9 cellular contexts compared by ENCODE assay signal in the genomic region with DNA sequence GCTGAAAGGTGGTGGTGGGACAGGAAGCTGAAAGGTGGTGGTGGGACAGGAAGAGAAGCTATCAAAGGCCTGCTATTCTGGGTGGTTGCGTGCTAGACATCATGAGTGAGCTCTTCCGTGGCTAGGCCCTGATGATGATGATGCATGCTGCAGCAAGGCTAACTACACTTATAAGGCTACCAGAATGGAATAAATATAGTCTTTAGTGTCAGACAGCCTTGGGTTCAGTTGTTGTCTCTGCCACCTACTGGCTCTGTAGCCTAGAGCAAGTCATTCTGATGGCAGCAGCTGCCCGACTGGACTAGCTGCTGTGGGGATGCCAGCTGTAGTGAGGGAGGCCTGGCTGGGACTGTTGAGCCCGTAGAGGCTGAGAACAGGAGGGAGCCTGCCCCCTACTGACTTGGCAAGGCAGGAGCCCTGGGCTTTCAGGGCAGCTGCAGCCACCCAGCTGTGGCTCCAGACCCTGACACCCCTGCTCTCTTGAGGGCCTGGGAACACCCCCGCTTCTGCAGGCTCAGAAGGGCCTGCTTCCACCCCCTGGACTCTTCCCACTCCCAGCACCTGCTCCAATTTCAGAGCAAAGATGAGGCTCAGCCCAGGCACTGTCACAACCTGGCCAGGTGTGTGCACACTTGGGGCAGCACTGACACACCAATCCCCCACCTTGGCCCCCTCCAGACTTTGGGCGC. TPM values are rescaled to one million over a fixed set of nuclear protein-coding genes. Genes with fewer than 3 reads are reported as not detected.
DNase-seq lines count a peak whose midpoint lies in the region; ATAC-seq, FAIRE-seq and TF ChIP-seq lines count a peak whose summit lies in the region.
"Had no signal": no experiment of that assay in that cellular context is flagged by ENCODE, and none has a peak within 500 bp of the region (broad histone marks: within the 10 kb centered on the region; RNA-seq: fewer than 3 reads in every experiment).

No MANE protein-coding gene starts in this region.

- no peaks in the 10 kb centered on the region for H3K9me3 ChIP-seq in breast epithelium
- no peaks in the 10 kb centered on the region for H3K9me3 ChIP-seq in mesenchymal stem cell (ENCODE audit: control insufficient read depth, low read length)

- no peak overlapping the region for H3K27ac Mint-ChIP-seq in MCF 10A (ENCODE audit: low read depth, unreplicated experiment)

- H3K4me1 ChIP-seq in breast epithelium (no peaks in the 10 kb centered on the region), mesenchymal stem cell (ENCODE audit: control insufficient read depth, insufficient read depth, low read depth, low read length) (peaks cover 6% of the 10 kb centered on the region)

- H3K27ac ChIP-seq in breast epithelium = no peak overlapping the region
- H3K27ac ChIP-seq in mesenchymal stem cell (ENCODE audit: low read length, poor library complexity, severe bottlenecking) = no peak overlapping the region

- H3K27me3 Mint-ChIP-seq in MCF 10A (ENCODE audit: insufficient read depth, unreplicated experiment) = no peaks in the 10 kb centered on the region

- peaks cover 24% of the 10 kb centered on the region for H3K4me1 Mint-ChIP-seq in MCF 10A (ENCODE audit: insufficient read depth, unreplicated experiment)

- TF ChIP-seq CTCF in MCF 10A (IDR thresholded peaks at IDR 0.05; ENCODE audit: unreplicated experiment) = peak; percentile 8
- TF ChIP-seq CTCF in breast epithelium (IDR thresholded peaks at IDR 0.05) = no peak
- TF ChIP-seq CTCF in D721Med (IDR thresholded peaks at IDR 0.05; ENCODE audit: insufficient read depth, missing control alignments) = no peak

- no peaks in the 10 kb centered on the region for H3K36me3 Mint-ChIP-seq in MCF 10A (ENCODE audit: insufficient read depth, unreplicated experiment)

- DNase-seq in MCF 10A (ENCODE audit: unreplicated experiment) = peak; percentile 52
- no peak for DNase-seq in breast epithelium (ENCODE audit: low spot score in 2 of 2)
- DNase-seq in activated CD4-positive, alpha-beta T cell treated with anti-CD3 and anti-CD28 coated beads, Interleukin-2, amount 50 U/mL, for 4 hours = peak; percentile 55 to 59
- peak; percentile 60 for DNase-seq in kidney tubule cell (ENCODE audit: low spot score)
- DNase-seq in D721Med (ENCODE audit: insufficient read length, low spot score) = no peak
- DNase-seq in mesenchymal stem cell = no peak
- no peak for DNase-seq in SKM-1 (lab: John Stamatoyannopoulos, UW; ENCODE audit: unreplicated experiment)

- peak overlapping the region in 1 of 2 experiments; percentile 71 for H2BK12ac ChIP-seq in mesenchymal stem cell (ENCODE audit: low read length in 2 of 2)

- H3K27me3 ChIP-seq in breast epithelium (no peaks in the 10 kb centered on the region), mesenchymal stem cell (ENCODE audit: control insufficient read depth in 1 of 2, insufficient read depth in 1 of 2, low read length in 2 of 2) (peaks cover 0 to 5% of the 10 kb centered on the region in 2 experiments)

- H3K4me3 ChIP-seq in breast epithelium = no peak overlapping the region
- no peak overlapping the region for H3K4me3 ChIP-seq in mesenchymal stem cell (ENCODE audit: insufficient read depth in 1 of 2, low read depth in 1 of 2, low read length in 2 of 2)

- no peak overlapping the region for H2BK5ac ChIP-seq in mesenchymal stem cell (ENCODE audit: low read depth, low read length, poor library complexity, severe bottlenecking)

- H3K4ac ChIP-seq in mesenchymal stem cell (ENCODE audit: low read depth in 1 of 2, low read length in 2 of 2) = no peak overlapping the region

- no peak for TF ChIP-seq POLR2A in breast epithelium (IDR thresholded peaks at IDR 0.05)

- H3K9ac ChIP-seq in mesenchymal stem cell (ENCODE audit: low read length) = no peak overlapping the region

- BruUV-seq in MCF 10A (replicated peaks; lab: Mats Ljungman, UMichigan) = no TSS peak

- no peak overlapping the region for H4K8ac ChIP-seq in mesenchymal stem cell (ENCODE audit: low read length)

- H3K14ac ChIP-seq in mesenchymal stem cell (ENCODE audit: low read length in 2 of 2) = peak overlapping the region in 1 of 2 experiments; percentile 83

- H2AFZ ChIP-seq in mesenchymal stem cell (ENCODE audit: low read depth, low read length) = no peak overlapping the region

- no peak overlapping the region for H2BK120ac ChIP-seq in mesenchymal stem cell (ENCODE audit: low read depth, low read length)

- no peaks in the 10 kb centered on the region for H3K79me1 ChIP-seq in mesenchymal stem cell (replicated peaks; ENCODE audit: low read length, poor library complexity, severe bottlenecking)

- no peaks in the 10 kb centered on the region for H3K9me3 Mint-ChIP-seq in MCF 10A (ENCODE audit: unreplicated experiment)

- no peak overlapping the region for H4K91ac ChIP-seq in mesenchymal stem cell (ENCODE audit: low read length)

- no peak overlapping the region for H3K4me3 Mint-ChIP-seq in MCF 10A (ENCODE audit: unreplicated experiment)

- peak; percentile 90 for ATAC-seq in HG03354 (IDR thresholded peaks at IDR 0.05; ENCODE audit: poor library complexity, severe bottlenecking, unreplicated experiment)

- 84% methylated on average over 6 of the region's 6 CpGs for WGBS in mesenchymal stem cell

- POLR2A ChIA-PET in MCF 10A (lab: Yijun Ruan, JAX) = interaction anchor here (1.2 to 1.8 kb wide), 2 partner anchors 31 to 38 kb away, joined by 3 to 7 read pairs; no protein-coding TSS in a partner anchor

- no peak overlapping the region for H2AK5ac ChIP-seq in mesenchymal stem cell (ENCODE audit: low read length, severe bottlenecking)

- intact Hi-C loops in MCF 10A (cut with micrococcal nuclease) = loop anchor here (1.0 kb wide), 1 partner anchor 38 kb away; no protein-coding TSS in a partner anchor
- intact Hi-C loops in breast epithelium (cut with DNase I; ENCODE audit: low total_unique reads) = no loop called here

- H3K23ac ChIP-seq in mesenchymal stem cell (ENCODE audit: low read length in 2 of 2) = no peak overlapping the region

- no peak overlapping the region for H2BK15ac ChIP-seq in mesenchymal stem cell (ENCODE audit: low read depth, poor library complexity, severe bottlenecking)

- H3K36me3 ChIP-seq in breast epithelium (no peaks in the 10 kb centered on the region), mesenchymal stem cell (ENCODE audit: control insufficient read depth in 1 of 2, insufficient read depth in 2 of 2, low read depth in 1 of 2, low read length in 2 of 2) (no peaks in the 10 kb centered on the region)

- peak overlapping the region in 1 of 2 experiments; percentile 56 for H3K18ac ChIP-seq in mesenchymal stem cell (ENCODE audit: low read depth in 1 of 2, low read length in 2 of 2)

- no peak for FAIRE-seq in D721Med (lab: Jason Lieb, UNC)

- no peak overlapping the region for H3K4me2 ChIP-seq in mesenchymal stem cell (ENCODE audit: low read length, poor library complexity, severe bottlenecking)

- CTCF ChIA-PET in MCF 10A (lab: Yijun Ruan, JAX) = interaction anchor here (0.5 to 6.2 kb wide), 10 partner anchors 10 to 293 kb away, joined by 3 to 45 read pairs (median 4); a partner anchor contains a TSS

RNA-seq across cellular contexts. Expression of a gene that starts 21.4 kb away (rescaled TPM):
- 6.5 and 19.0 TPM in 2 replicates for total RNA-seq in MCF 10A (2022)
- not detected for total RNA-seq in breast epithelium
- polyA plus RNA-seq in mesenchymal stem cell (2013, experiment 1 of 2) = 0.01 TPM
- polyA plus RNA-seq in mesenchymal stem cell (2013, experiment 2 of 2) = not detected
- total RNA-seq: dermis microvascular lymphatic vessel endothelial cell had no signal

RNA-seq across cellular contexts. Expression of a gene that starts 57.9 kb away (rescaled TPM):
- total RNA-seq in MCF 10A (2022) (2.8 TPM in 2 replicates), breast epithelium (1 to 10 TPM in 1 of 3 donors, under 1 TPM in 2; 0.16 to 1.3 (median 0.33) TPM)
- 0.83 TPM for polyA plus RNA-seq in mesenchymal stem cell (2013, experiment 1 of 2)
- 0.84 TPM for polyA plus RNA-seq in mesenchymal stem cell (2013, experiment 2 of 2)

Comparison
In these comparisons a context has a peak if more than half of its experiments do, and no peak if none do; other contexts are left out.
1. DNase-seq: peak in MCF 10A (single experiment), activated CD4-positive, alpha-beta T cell treated with anti-CD3 and anti-CD28 coated beads, Interleukin-2, amount 50 U/mL, for 4 hours (2 of 2) and kidney tubule cell (single experiment); none in breast epithelium (0 of 2), D721Med (single experiment), mesenchymal stem cell (single experiment) and SKM-1 (single experiment).